In the genomic region with DNA sequence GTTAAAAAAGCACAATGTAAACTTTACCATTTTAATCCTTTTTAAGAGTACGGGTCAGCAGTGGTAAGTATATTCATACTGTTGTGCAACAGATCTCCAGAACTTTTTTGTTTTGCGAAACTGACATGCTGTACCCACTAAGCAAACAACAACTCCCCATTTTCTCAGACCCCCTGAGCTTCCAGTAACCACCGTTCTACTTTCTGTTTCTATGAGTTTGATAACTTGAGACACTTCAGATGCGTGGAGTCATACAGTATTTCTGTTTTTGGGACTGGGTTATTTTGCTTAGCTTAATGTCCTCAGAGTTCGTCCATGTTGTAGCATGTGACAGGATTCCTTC, we compare ENCODE assay signal across 8 cellular contexts. TPM values are rescaled to one million over a fixed set of nuclear protein-coding genes. Genes with fewer than 3 reads are reported as not detected.
DNase-seq lines count a peak whose midpoint lies in the region; ATAC-seq lines count a peak whose summit lies in the region.

No MANE protein-coding gene starts in this region.

- H3K4me1 ChIP-seq in CD4-positive, alpha-beta memory T cell (ENCODE audit: insufficient read depth, low read length), result peaks cover 96% of the 10 kb centered on the region
- H3K4me1 ChIP-seq in mucosa of rectum (ENCODE audit: control insufficient read depth in 2 of 2, insufficient read depth in 2 of 2, low read length in 2 of 2), result no peaks in the 10 kb centered on the region

- peaks cover 0 to 2% (median 0%) of the 10 kb centered on the region in 8 donors for H3K9me3 Mint-ChIP-seq in CD4-positive, alpha-beta memory T cell
- H3K9me3 Mint-ChIP-seq in activated CD4-positive, alpha-beta memory T cell treated with anti-CD3 and anti-CD28 coated beads for 36 hours, result no peaks in the 10 kb centered on the region

- no peaks in the 10 kb centered on the region for H3K36me3 ChIP-seq in CD4-positive, alpha-beta memory T cell (ENCODE audit: insufficient read depth, low read length)
- H3K36me3 ChIP-seq in mucosa of rectum (ENCODE audit: control insufficient read depth in 2 of 2, insufficient read depth in 2 of 2, low read length in 2 of 2), result no peaks in the 10 kb centered on the region

- peak overlapping the region; percentile 19 to 39 for H3K4me3 ChIP-seq in CD4-positive, alpha-beta memory T cell (ENCODE audit: low read length in 2 of 2)
- H3K4me3 ChIP-seq in mucosa of rectum (ENCODE audit: low read length in 2 of 2), result peak overlapping the region in 1 of 2 donors; percentile 35

- no peaks in the 10 kb centered on the region for H3K27me3 ChIP-seq in CD4-positive, alpha-beta memory T cell (ENCODE audit: insufficient read depth, low read length)
- no peaks in the 10 kb centered on the region for H3K27me3 ChIP-seq in mucosa of rectum (ENCODE audit: control insufficient read depth in 2 of 2, insufficient read depth in 2 of 2, low read length in 2 of 2)

- peaks cover 75 to 97% (median 88%) of the 10 kb centered on the region in 4 donors for H3K4me1 Mint-ChIP-seq in CD4-positive, alpha-beta memory T cell
- peaks cover 90% of the 10 kb centered on the region for H3K4me1 Mint-ChIP-seq in activated CD4-positive, alpha-beta memory T cell treated with anti-CD3 and anti-CD28 coated beads for 36 hours (ENCODE audit: low read depth)

- peak; percentile 45 for ATAC-seq in GM21717 (IDR thresholded peaks at IDR 0.05; ENCODE audit: unreplicated experiment)

- intact Hi-C loops in CD4-positive, alpha-beta memory T cell (cut with micrococcal nuclease), result loop anchor here (2.0 to 10.0 kb wide), 2 partner anchors 16 to 190 kb away; partner anchors contain the start of gene EID3
- intact Hi-C loops in activated CD4-positive, alpha-beta memory T cell treated with anti-CD3 and anti-CD28 coated beads for 36 hours (cut with micrococcal nuclease), result loop anchor here (1.0 to 5.0 kb wide), 9 partner anchors 8 to 208 kb away; partner anchors contain the start of gene CHST11

- peaks cover 0 to 23% of the 10 kb centered on the region in 2 donors for H3K36me3 Mint-ChIP-seq in CD4-positive, alpha-beta memory T cell
- H3K36me3 Mint-ChIP-seq in activated CD4-positive, alpha-beta memory T cell treated with anti-CD3 and anti-CD28 coated beads for 36 hours, result peaks cover 11% of the 10 kb centered on the region

- peak overlapping the region; percentile 84 to 99 (median 94) for H3K27ac Mint-ChIP-seq in CD4-positive, alpha-beta memory T cell
- H3K27ac Mint-ChIP-seq in activated CD4-positive, alpha-beta memory T cell treated with anti-CD3 and anti-CD28 coated beads for 36 hours, result peak overlapping the region; percentile 89

- peak overlapping the region; percentile 75 to 94 (median 85) for H3K4me3 Mint-ChIP-seq in CD4-positive, alpha-beta memory T cell
- peak overlapping the region; percentile 62 for H3K4me3 Mint-ChIP-seq in activated CD4-positive, alpha-beta memory T cell treated with anti-CD3 and anti-CD28 coated beads for 36 hours

- no peaks in the 10 kb centered on the region for H3K9me3 ChIP-seq in CD4-positive, alpha-beta memory T cell (ENCODE audit: control insufficient read depth in 1 of 2, low read length in 2 of 2)
- H3K9me3 ChIP-seq in mucosa of rectum (ENCODE audit: control insufficient read depth in 2 of 2, low read length in 2 of 2), result no peaks in the 10 kb centered on the region

- POLR2A ChIA-PET in CD4-positive, alpha-beta memory T cell (lab: Charles Lee; ENCODE audit: partially characterized antibody), result interaction anchor here (0.7 to 6.1 kb wide), 10 partner anchors 9 to 109 kb away, joined by 3 to 71 read pairs (median 6); partner anchors contain the start of gene CHST11
- POLR2A ChIA-PET in activated CD4-positive, alpha-beta memory T cell treated with anti-CD3 and anti-CD28 coated beads for 36 hours (lab: Charles Lee), result interaction anchor here (0.8 to 3.9 kb wide), 9 partner anchors 9 to 200 kb away, joined by 3 to 43 read pairs (median 4); partner anchors contain the start of gene CHST11

- DNase-seq in CD4-positive, alpha-beta memory T cell, result peak in 3 of 5 donors; percentile 22 to 48 (median 43)
- no peak for DNase-seq in activated CD4-positive, alpha-beta memory T cell treated with anti-CD3 and anti-CD28 coated beads for 36 hours
- DNase-seq in SHP77 (lab: John Stamatoyannopoulos, UW) (no peak), NCI-H526 (lab: John Stamatoyannopoulos, UW) (no peak), NCI-H128 (lab: John Stamatoyannopoulos, UW; ENCODE audit: unreplicated experiment) (no peak)
- no peak for DNase-seq in activated effector memory CD4-positive, alpha-beta T cell treated with anti-CD3 and anti-CD28 coated beads, Interleukin-2, amount 50 U/mL, for 16 hours

- peak overlapping the region; percentile 50 for H3K27ac ChIP-seq in CD4-positive, alpha-beta memory T cell (ENCODE audit: low read depth, low read length)
- peak overlapping the region; percentile 25 to 41 for H3K27ac ChIP-seq in mucosa of rectum (ENCODE audit: low read depth in 2 of 2, low read length in 2 of 2)

- CTCF ChIA-PET in CD4-positive, alpha-beta memory T cell (lab: Charles Lee; ENCODE audit: partially characterized antibody), result interaction anchor here (1.5 to 1.7 kb wide), 3 partner anchors 21 to 38 kb away, joined by 5 to 10 read pairs (median 9); partner anchors contain the start of gene CHST11
- CTCF ChIA-PET in activated CD4-positive, alpha-beta memory T cell treated with anti-CD3 and anti-CD28 coated beads for 36 hours (lab: Charles Lee), result interaction anchor here (0.5 to 2.0 kb wide), 11 partner anchors 9 to 558 kb away, joined by 3 to 9 read pairs (median 3); partner anchors contain the start of gene CHST11

- no peaks in the 10 kb centered on the region for H3K27me3 Mint-ChIP-seq in CD4-positive, alpha-beta memory T cell
- H3K27me3 Mint-ChIP-seq in activated CD4-positive, alpha-beta memory T cell treated with anti-CD3 and anti-CD28 coated beads for 36 hours, result no peaks in the 10 kb centered on the region

- H3K9ac ChIP-seq in mucosa of rectum (ENCODE audit: low read depth in 1 of 2, low read length in 2 of 2), result no peak overlapping the region

RNA-seq across cellular contexts. Expression of gene CHST11, which starts 38.0 kb away (rescaled TPM):
- total RNA-seq in CD4-positive, alpha-beta memory T cell, result 10 to 100 TPM; 55.1 to 55.8 TPM
- polyA plus RNA-seq in CD4-positive, alpha-beta memory T cell, result 10 to 100 TPM; 63.8 to 64.6 TPM
- total RNA-seq in activated CD4-positive, alpha-beta memory T cell treated with anti-CD3 and anti-CD28 coated beads for 36 hours, result 10 to 100 TPM; 58.3 to 59.0 TPM

Comparison
In these comparisons a context has a peak if more than half of its experiments do, and no peak if none do; other contexts are left out.
1. DNase-seq: peak in CD4-positive, alpha-beta memory T cell (3 of 5); none in activated CD4-positive, alpha-beta memory T cell treated with anti-CD3 and anti-CD28 coated beads for 36 hours (single experiment), SHP77 (0 of 2), NCI-H526 (0 of 2), activated effector memory CD4-positive, alpha-beta T cell treated with anti-CD3 and anti-CD28 coated beads, Interleukin-2, amount 50 U/mL, for 16 hours (single experiment) and NCI-H128 (single experiment).